Comparison of ENCODE assay signal across 23 cellular contexts in the genomic region with DNA sequence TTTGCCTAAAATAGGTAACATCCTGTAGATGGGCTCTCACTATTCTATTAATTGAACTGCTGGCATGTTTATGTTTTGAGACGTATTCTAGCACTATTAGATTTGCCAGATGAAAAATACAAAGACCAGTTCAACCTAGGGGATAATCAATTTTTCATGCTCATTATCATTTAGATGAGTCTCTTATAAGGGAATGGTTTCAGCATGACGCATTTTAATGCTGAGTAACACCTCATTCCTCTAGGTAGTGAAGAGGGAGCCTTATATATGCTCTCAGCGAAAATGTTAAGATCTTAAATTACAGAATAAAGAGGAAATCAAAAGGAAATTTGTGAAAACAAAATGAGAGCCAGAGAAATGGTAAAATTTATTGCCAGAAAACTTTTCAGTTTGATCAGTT.
DNase-seq lines count a peak whose midpoint lies in the region; ATAC-seq, FAIRE-seq and TF ChIP-seq lines count a peak whose summit lies in the region.
"Had no signal": no experiment of that assay in that cellular context is flagged by ENCODE, and none has a peak within 500 bp of the region (broad histone marks: within the 10 kb centered on the region; RNA-seq: fewer than 3 reads in every experiment).

No MANE protein-coding gene starts in this region.

- POLR2A ChIA-PET in K562 (lab: Yijun Ruan, JAX), result interaction anchor here (1.0 kb wide), 1 partner anchor 17 kb away, joined by 4 read pairs; no protein-coding TSS in a partner anchor

- H3K27ac ChIP-seq in HUES64 (ENCODE audit: low read depth, low read length) (no peak overlapping the region), K562 (ENCODE audit: extremely low read depth, low read depth, low read length) (no peak overlapping the region)

- no peak for ATAC-seq in K562
- no peak for ATAC-seq in HG03097 (IDR thresholded peaks at IDR 0.05; ENCODE audit: low FRiP score, unreplicated experiment)
- no peak for ATAC-seq in GM21825 (IDR thresholded peaks at IDR 0.05; ENCODE audit: unreplicated experiment)
- ATAC-seq: HepG2, SK-N-SH treated with all-trans-retinoic acid at 6 μM for 48 hours had no signal

- H3K27me3 ChIP-seq in HUES64 (ENCODE audit: insufficient read depth, low read length), result no peaks in the 10 kb centered on the region
- H3K27me3 ChIP-seq in K562 (ENCODE audit: control insufficient read depth in 2 of 2, insufficient read depth in 2 of 2, low read length in 2 of 2), result no peaks in the 10 kb centered on the region
- H3K27me3 ChIP-seq in H7 (ENCODE audit: control insufficient read depth, insufficient read depth, low read length), result peaks cover 2% of the 10 kb centered on the region; the same call in 1 of the 2 replicates

- no peaks in the 10 kb centered on the region for H3K9me3 Mint-ChIP-seq in mesothelial cell of epicardium
- H3K9me3 Mint-ChIP-seq: CD4-positive, alpha-beta T cell had no signal

- peaks cover 64% of the 10 kb centered on the region for H3K4me1 ChIP-seq in HUES64 (ENCODE audit: insufficient read depth, low read length)
- H3K4me1 ChIP-seq in K562 (replicated peaks in 1 of 2; ENCODE audit: control insufficient read depth in 2 of 2, insufficient read depth in 2 of 2, low read length in 2 of 2), result no peaks in the 10 kb centered on the region; a peak in 1 of 5 replicates

- no peak for FAIRE-seq in K562 (lab: Jason Lieb, UNC)
- FAIRE-seq: A204.1, GM12892, GM18507, HepG2 had no signal

- TF ChIP-seq EP300 in K562 (IDR thresholded peaks at IDR 0.05; ENCODE audit: low read length), result no peak

- intact Hi-C loops in K562 (cut with micrococcal nuclease), result no loop called here

- no peak overlapping the region for H3K4me3 Mint-ChIP-seq in mesothelial cell of epicardium
- H3K4me3 Mint-ChIP-seq: CD4-positive, alpha-beta T cell had no signal

- H3K36me3 Mint-ChIP-seq in mesothelial cell of epicardium, result no peaks in the 10 kb centered on the region

- H3K4me2 ChIP-seq in K562 (ENCODE audit: insufficient read depth, low read length), result no peak overlapping the region

- H3K27me3 Mint-ChIP-seq in mesothelial cell of epicardium (ENCODE audit: low read depth), result no peaks in the 10 kb centered on the region

- no peak overlapping the region for H2AFZ ChIP-seq in K562 (ENCODE audit: low read depth, low read length)

- H3K4me3 ChIP-seq in HUES64 (ENCODE audit: low read length), result no peak overlapping the region
- H3K4me3 ChIP-seq in K562, result no peak overlapping the region
- H3K4me3 ChIP-seq in H7 (ENCODE audit: insufficient read depth, low read depth, low read length), result no peak overlapping the region
- H3K4me3 ChIP-seq: HAP-1 had no signal

- H3K9ac ChIP-seq in HUES64 (ENCODE audit: low read depth, low read length), result peak overlapping the region; percentile 33; the same call in 1 of the 2 replicates
- no peak overlapping the region for H3K9ac ChIP-seq in K562 (ENCODE audit: insufficient read depth in 1 of 2, low read depth in 2 of 2, low read length in 2 of 2)

- H3K79me2 ChIP-seq in K562 (ENCODE audit: control insufficient read depth, insufficient read depth, low read length), result no peaks in the 10 kb centered on the region

- no peaks in the 10 kb centered on the region for H3K9me3 ChIP-seq in HUES64 (ENCODE audit: insufficient read depth, low read depth, low read length)
- H3K9me3 ChIP-seq in K562 (replicated peaks; ENCODE audit: control insufficient read depth, insufficient read depth, low read depth, low read length), result no peaks in the 10 kb centered on the region
- H3K9me3 ChIP-seq: Caco-2, HAP-1 had no signal

- 82% methylated on average over 3 of the region's 3 CpGs for WGBS in HUES64
- 19% methylated on average over 3 of the region's 3 CpGs for WGBS in K562 (ENCODE audit: insufficient coverage, low coverage, missing lambda C conversion rate)

- H4K20me1 ChIP-seq in K562 (replicated peaks; ENCODE audit: control insufficient read depth, insufficient read depth, low read length), result no peaks in the 10 kb centered on the region

- peak overlapping the region; percentile 95 for H3K27ac Mint-ChIP-seq in mesothelial cell of epicardium
- H3K27ac Mint-ChIP-seq: CD4-positive, alpha-beta T cell had no signal

- no peaks in the 10 kb centered on the region for H3K36me3 ChIP-seq in HUES64 (ENCODE audit: insufficient read depth, low read length)
- no peaks in the 10 kb centered on the region for H3K36me3 ChIP-seq in K562 (ENCODE audit: control insufficient read depth, insufficient read depth, low read length)
- H3K36me3 ChIP-seq in H7 (replicated peaks; ENCODE audit: control insufficient read depth, insufficient read depth, low read length), result no peaks in the 10 kb centered on the region
- H3K36me3 ChIP-seq: HAP-1 had no signal

- H3K4me1 Mint-ChIP-seq in mesothelial cell of epicardium, result peaks cover 67% of the 10 kb centered on the region

- no peak for TF ChIP-seq RAD21 in K562 (CRISPR knock-in tag; conservative IDR thresholded peaks at IDR 0.05 in 1 of 2, IDR thresholded peaks at IDR 0.05 in 1 of 2)

- DNase-seq in Daoy (ENCODE audit: low read depth) (peak; percentile 25), K562 (ENCODE audit: extremely low read depth in 1 of 4, low spot score in 3 of 4) (no peak), mesothelial cell of epicardium (ENCODE audit: low spot score in 2 of 2, unreplicated experiment in 2 of 2) (no peak), H7 (no peak), HCEC 1CT (no peak)
- DNase-seq: Caco-2; CD4-positive, alpha-beta T cell; KG1; MV-4-11; NCI-H1417; NCI-H187; NCI-H2107; NCI-H510A; NCI-H748 treated with DMSO at 0.1 percent for 48 hours had no signal

- in situ Hi-C loops in K562 (cut with MboI), result no loop called here

- no peak for TF ChIP-seq POLR2A in K562 (conservative IDR thresholded peaks at IDR 0.05)

- no peaks in the 10 kb centered on the region for H3K9me1 ChIP-seq in K562 (ENCODE audit: control insufficient read depth, insufficient read depth, low read length)

- no peak for TF ChIP-seq CTCF in K562 (IDR thresholded peaks at IDR 0.05 in 2 of 3, conservative IDR thresholded peaks at IDR 0.05 in 1 of 3; ENCODE audit: insufficient read depth in 2 of 3, low read depth in 1 of 3, low read length in 3 of 3)
- no peak for TF ChIP-seq CTCF in mesothelial cell of epicardium (IDR thresholded peaks at IDR 0.05; ENCODE audit: unreplicated experiment)

- CTCF ChIA-PET in K562 (lab: Yijun Ruan, JAX; ENCODE audit: low intra/inter-chr PET ratio), result no interaction called here

- no TSS peak for BruUV-seq in K562 (replicated peaks; lab: Mats Ljungman, UMichigan)

TF ChIP-seq in K562, 482 proteins besides CTCF, POLR2A, EP300 and RAD21:
- TF ChIP-seq GTF2E2 (tag; IDR thresholded peaks at IDR 0.05), result no peak
- no peak for TF ChIP-seq EGR1 (conservative IDR thresholded peaks at IDR 0.05)
- no peak for TF ChIP-seq TCF7L2 (IDR thresholded peaks at IDR 0.05; ENCODE audit: low read depth, low read length)
- TF ChIP-seq ZNF239 (CRISPR knock-in tag; IDR thresholded peaks at IDR 0.05), result no peak
- peak; percentile 36; the same call in 1 of the 2 replicates for TF ChIP-seq NFE2 (IDR thresholded peaks at IDR 0.05; ENCODE audit: low read depth)
- TF ChIP-seq ILK (tag; IDR thresholded peaks at IDR 0.05; ENCODE audit: borderline replicate concordance, low read depth), result no peak
